Comparison of ENCODE assay signal across 16 cellular contexts in genomic region chrX:31931225-31931624, GRCh38.
DNase-seq lines count a peak whose midpoint lies in the region; TF ChIP-seq lines count a peak whose summit lies in the region.
"Had no signal": no experiment of that assay in that cellular context is flagged by ENCODE, and none has a peak within 500 bp of the region (broad histone marks: within the 10 kb centered on the region; RNA-seq: fewer than 3 reads in every experiment).

No MANE protein-coding gene starts in this region.

- POLR2A ChIA-PET in RWPE1 (lab: Yijun Ruan, JAX; ENCODE audit: low non-redundant PET), result no interaction called here

- TF ChIP-seq CTCF in RWPE1 (conservative IDR thresholded peaks at IDR 0.05; ENCODE audit: low read depth) (no peak), osteoblast (IDR thresholded peaks at IDR 0.05; ENCODE audit: extremely low read depth, low read depth, low read length) (no peak)

- no peaks in the 10 kb centered on the region for H4K20me1 ChIP-seq in osteoblast (ENCODE audit: insufficient read depth, low read length)

- in situ Hi-C loops in Caki2 (cut with HindIII; ENCODE audit: low pct_unique_long_range_greater_than_20kb, low sequenced_read_pairs), result no loop called here

- H3K4me3 ChIP-seq in osteoblast (ENCODE audit: insufficient read depth, low read length), result no peak overlapping the region

- H3K4me2 ChIP-seq in osteoblast (ENCODE audit: insufficient read depth, low read length), result no peak overlapping the region
- H3K4me2 ChIP-seq: KMS-11 had no signal

- H3K27ac ChIP-seq in RWPE1 (no peak overlapping the region), osteoblast (ENCODE audit: low read depth, low read length) (no peak overlapping the region)
- H3K27ac ChIP-seq: KMS-11 had no signal

- H3K36me3 ChIP-seq in osteoblast (ENCODE audit: insufficient read depth, low read length), result no peaks in the 10 kb centered on the region

- DNase-seq in Caki2 (ENCODE audit: low read depth) (peak; percentile 24), RWPE1 (ENCODE audit: low spot score) (peak; percentile 51), fibroblast of the conjunctiva (ENCODE audit: low read depth) (peak; percentile 17), osteoblast (ENCODE audit: insufficient read length, low spot score, missing footprints) (peak; percentile 31), DMS114 treated with DMSO at 0.1 percent for 48 hours (lab: John Stamatoyannopoulos, UW; ENCODE audit: unreplicated experiment) (no peak), inferior parietal cortex (ENCODE audit: extremely low spot score) (no peak), NCI-H526 (lab: John Stamatoyannopoulos, UW) (no peak), mucosa of gallbladder (ENCODE audit: low spot score) (no peak)
- DNase-seq: activated CD4-positive, alpha-beta T cell treated with anti-CD3 and anti-CD28 coated beads for 1 hour; activated CD8-positive, alpha-beta memory T cell treated with anti-CD3 and anti-CD28 coated beads, Interleukin-2, amount 50 U/mL, for 48 hours; cerebellar nuclear complex; HCEC 1CT; left ventricle myocardium superior; NCI-H526 treated with DMSO at 0.1 percent for 48 hours; PC-3 had no signal

- no peak overlapping the region for H2AFZ ChIP-seq in osteoblast (ENCODE audit: low read length)

- H3K9me3 ChIP-seq in osteoblast (ENCODE audit: low read depth, low read length), result no peaks in the 10 kb centered on the region

- no peaks in the 10 kb centered on the region for H3K27me3 ChIP-seq in osteoblast (ENCODE audit: insufficient read depth, low read length)

- no peaks in the 10 kb centered on the region for H3K79me2 ChIP-seq in osteoblast (ENCODE audit: insufficient read depth, low read length)

- H3K4me1 ChIP-seq in osteoblast (ENCODE audit: insufficient read depth, low read length), result no peaks in the 10 kb centered on the region

- CTCF ChIA-PET in RWPE1 (lab: Yijun Ruan, JAX), result no interaction called here

Comparison
In these comparisons a context has a peak if more than half of its experiments do, and no peak if none do; other contexts are left out.
1. DNase-seq: peak in Caki2 (single experiment), RWPE1 (single experiment), fibroblast of the conjunctiva (single experiment) and osteoblast (single experiment); none in DMS114 treated with DMSO at 0.1 percent for 48 hours (single experiment), inferior parietal cortex (single experiment), NCI-H526 (0 of 2) and mucosa of gallbladder (single experiment).